15 cellular contexts compared by ENCODE assay signal in genomic region chrX:155179343-155179997, GRCh38. TPM values are rescaled to one million over a fixed set of nuclear protein-coding genes. Genes with fewer than 3 reads are reported as not detected.
DNase-seq lines count a peak whose midpoint lies in the region; ATAC-seq and TF ChIP-seq lines count a peak whose summit lies in the region.
"Had no signal": no experiment of that assay in that cellular context is flagged by ENCODE, and none has a peak within 500 bp of the region (broad histone marks: within the 10 kb centered on the region; RNA-seq: fewer than 3 reads in every experiment).

No MANE protein-coding gene starts in this region.

- no peak overlapping the region for H3K9ac ChIP-seq in DND-41 (ENCODE audit: low read depth, low read length)

- no peaks in the 10 kb centered on the region for H4K20me1 ChIP-seq in DND-41 (ENCODE audit: insufficient read depth, low read length)

- H2AFZ ChIP-seq in DND-41 (ENCODE audit: low read depth, low read length): no peak overlapping the region

- TF ChIP-seq CTCF in DND-41 (IDR thresholded peaks at IDR 0.05; ENCODE audit: borderline replicate concordance, extremely low read depth, low read length, poor library complexity, severe bottlenecking): peak; percentile 34
- no peak for TF ChIP-seq CTCF in fibroblast of pulmonary artery (IDR thresholded peaks at IDR 0.05; ENCODE audit: low read length, missing control alignments)
- TF ChIP-seq CTCF in thyroid gland (IDR thresholded peaks at IDR 0.05): no peak
- TF ChIP-seq CTCF in suprapubic skin (IDR thresholded peaks at IDR 0.05): no peak

- no peak for ATAC-seq in DND-41 (ENCODE audit: insufficient read depth, low read depth)

- no peak for TF ChIP-seq EP300 in suprapubic skin (IDR thresholded peaks at IDR 0.05)

- no peak overlapping the region for H3K4me3 ChIP-seq in DND-41 (ENCODE audit: low read depth in 1 of 2, low read length in 2 of 2)
- H3K4me3 ChIP-seq in fibroblast of pulmonary artery (replicated peaks; ENCODE audit: low read depth, low read length): no peak overlapping the region
- H3K4me3 ChIP-seq in thyroid gland (replicated peaks in 1 of 3): no peak overlapping the region
- no peak overlapping the region for H3K4me3 ChIP-seq in suprapubic skin
- H3K4me3 ChIP-seq: HAP-1, sigmoid colon had no signal

- H3K4me1 ChIP-seq in DND-41 (ENCODE audit: insufficient read depth, low read length): no peaks in the 10 kb centered on the region
- H3K4me1 ChIP-seq in thyroid gland: no peaks in the 10 kb centered on the region
- H3K4me1 ChIP-seq in suprapubic skin: no peaks in the 10 kb centered on the region
- H3K4me1 ChIP-seq: HAP-1, sigmoid colon had no signal

- H3K27ac ChIP-seq in DND-41 (ENCODE audit: low read length) (no peak overlapping the region), thyroid gland (no peak overlapping the region), suprapubic skin (no peak overlapping the region)
- H3K27ac ChIP-seq: sigmoid colon had no signal

- H3K36me3 ChIP-seq in DND-41 (ENCODE audit: insufficient read depth, low read length) (no peaks in the 10 kb centered on the region), thyroid gland (no peaks in the 10 kb centered on the region), suprapubic skin (no peaks in the 10 kb centered on the region)
- H3K36me3 ChIP-seq: HAP-1, sigmoid colon had no signal

- H3K4me2 ChIP-seq in DND-41 (ENCODE audit: insufficient read depth, low read length): no peak overlapping the region

- H3K27me3 ChIP-seq in DND-41 (ENCODE audit: insufficient read depth, low read length, poor library complexity) (no peaks in the 10 kb centered on the region), thyroid gland (no peaks in the 10 kb centered on the region), suprapubic skin (no peaks in the 10 kb centered on the region)
- H3K27me3 ChIP-seq: sigmoid colon had no signal

- intact Hi-C loops in thyroid gland (cut with DNase I): no loop called here

- DNase-seq in DND-41 (no peak), KBM-7 (peak; percentile 37), SK-MEL-5 (ENCODE audit: low read depth, low spot score) (peak; percentile 6), fibroblast of pulmonary artery (ENCODE audit: low read depth) (peak; percentile 14), thyroid gland (no peak), suprapubic skin (ENCODE audit: low spot score in 2 of 2) (no peak), DMS153 (lab: John Stamatoyannopoulos, UW) (no peak)
- DNase-seq: activated CD4-positive, CD25-positive, alpha-beta regulatory T cell treated with anti-CD3 and anti-CD28 coated beads, Interleukin-2, amount 50 U/mL, for 72 hours; activated CD8-positive, alpha-beta memory T cell treated with anti-CD3 and anti-CD28 coated beads, Interleukin-2, amount 50 U/mL, for 4 hours; activated naive CD4-positive, alpha-beta T cell; NCI-H187; NCI-H524 treated with DMSO at 0.1 percent for 48 hours; sigmoid colon; stimulated activated CD8-positive, alpha-beta memory T cell treated with anti-CD3 and anti-CD28 coated beads, Interleukin-4, amount 100 ng/mL, for 48 hours had no signal

- TF ChIP-seq POLR2A in thyroid gland (IDR thresholded peaks at IDR 0.05) (no peak), suprapubic skin (IDR thresholded peaks at IDR 0.05) (no peak)

- no peaks in the 10 kb centered on the region for H3K79me2 ChIP-seq in DND-41 (ENCODE audit: insufficient read depth, low read length)

- H3K9me3 ChIP-seq in DND-41 (ENCODE audit: insufficient read depth, low read length, severe bottlenecking): no peaks in the 10 kb centered on the region
- no peaks in the 10 kb centered on the region for H3K9me3 ChIP-seq in thyroid gland
- no peaks in the 10 kb centered on the region for H3K9me3 ChIP-seq in suprapubic skin
- H3K9me3 ChIP-seq: HAP-1, sigmoid colon had no signal

- in situ Hi-C loops in KBM-7 (cut with MboI; ENCODE audit: low pct_unique_long_range_greater_than_20kb, low sequenced_read_pairs): no loop called here
- in situ Hi-C loops in SK-MEL-5 (cut with HindIII; ENCODE audit: low pct_unique_long_range_greater_than_20kb, low sequenced_read_pairs): no loop called here

RNA-seq across cellular contexts. Expression of gene VBP1, which starts 36.8 kb away (rescaled TPM):
- 92.0 and 95.7 TPM in 2 replicates for total RNA-seq in SK-MEL-5 (2014; rRNA removed; shearing (Covaris generic))
- 43.9 and 45.5 TPM in 2 replicates for polyA plus RNA-seq in SK-MEL-5 (2015; cell fraction: cytosol; rRNA removed)
- polyA plus RNA-seq in SK-MEL-5 (2015; cell fraction: nucleus; rRNA removed): 22.1 and 31.1 TPM in 2 replicates
- 10 to 100 TPM; 36.8 to 46.2 (median 39.0) TPM for total RNA-seq in thyroid gland
- total RNA-seq in suprapubic skin: 10 to 100 TPM; 10.8 to 26.7 (median 21.8) TPM

Comparison
In these comparisons a context has a peak if more than half of its experiments do, and no peak if none do; other contexts are left out.
1. DNase-seq: peak in KBM-7 (single experiment), SK-MEL-5 (single experiment) and fibroblast of pulmonary artery (single experiment); none in DND-41 (single experiment), thyroid gland (0 of 2), suprapubic skin (0 of 2) and DMS153 (single experiment).